11 cellular contexts compared by ENCODE assay signal in genomic region chr4:24642941-24643628, GRCh38. TPM values are rescaled to one million over a fixed set of nuclear protein-coding genes. Genes with fewer than 3 reads are reported as not detected.
DNase-seq lines count a peak whose midpoint lies in the region; ATAC-seq, FAIRE-seq and TF ChIP-seq lines count a peak whose summit lies in the region.
"Had no signal": no experiment of that assay in that cellular context is flagged by ENCODE, and none has a peak within 500 bp of the region (broad histone marks: within the 10 kb centered on the region; RNA-seq: fewer than 3 reads in every experiment).

No MANE protein-coding gene starts in this region.

- H3K9me3 ChIP-seq in endothelial cell of umbilical vein (replicated peaks; ENCODE audit: control insufficient read depth, insufficient read depth, low read length): no peaks in the 10 kb centered on the region
- H3K9me3 ChIP-seq in CD8-positive, alpha-beta memory T cell (ENCODE audit: low read length): no peaks in the 10 kb centered on the region
- H3K9me3 ChIP-seq: neutrophil had no signal

- no peak overlapping the region for H2AFZ ChIP-seq in endothelial cell of umbilical vein (ENCODE audit: low read depth, low read length)

- peak; percentile 66 for FAIRE-seq in endothelial cell of umbilical vein (lab: Jason Lieb, UNC)

- peak overlapping the region; percentile 4 for H3K4me2 ChIP-seq in endothelial cell of umbilical vein (ENCODE audit: insufficient read depth, low read length)

- TF ChIP-seq POLR2A in endothelial cell of umbilical vein (IDR thresholded peaks at IDR 0.05; ENCODE audit: low read depth, low read length): no peak

- H4K20me1 ChIP-seq in endothelial cell of umbilical vein (replicated peaks; ENCODE audit: control insufficient read depth, extremely low read depth, insufficient read depth, low read length): no peaks in the 10 kb centered on the region

- H3K27ac Mint-ChIP-seq in CD8-positive, alpha-beta memory T cell: no peak overlapping the region

- no peaks in the 10 kb centered on the region for H3K9me1 ChIP-seq in endothelial cell of umbilical vein (replicated peaks; ENCODE audit: control insufficient read depth, extremely low read depth, insufficient read depth, low read length)

- H3K4me1 ChIP-seq in endothelial cell of umbilical vein (ENCODE audit: control insufficient read depth, extremely low read depth, insufficient read depth, low read length): peaks cover 18% of the 10 kb centered on the region
- no peaks in the 10 kb centered on the region for H3K4me1 ChIP-seq in CD8-positive, alpha-beta memory T cell (ENCODE audit: insufficient read depth, low read length)

- H3K4me3 Mint-ChIP-seq in CD8-positive, alpha-beta memory T cell: no peak overlapping the region

- intact Hi-C loops in endothelial cell of umbilical vein (cut with micrococcal nuclease): loop anchor here (1.0 kb wide), 1 partner anchor 59 kb away; the partner anchor contains the start of gene DHX15

- H3K79me2 ChIP-seq in endothelial cell of umbilical vein (ENCODE audit: control insufficient read depth, insufficient read depth, low read length): no peaks in the 10 kb centered on the region

- no peaks in the 10 kb centered on the region for H3K9me3 Mint-ChIP-seq in CD8-positive, alpha-beta memory T cell

- ATAC-seq in GM18511 (IDR thresholded peaks at IDR 0.05; ENCODE audit: unreplicated experiment) (peak; percentile 85), HG03442 (IDR thresholded peaks at IDR 0.05; ENCODE audit: unreplicated experiment) (peak; percentile 63), GM21576 (IDR thresholded peaks at IDR 0.05; ENCODE audit: unreplicated experiment) (no peak)

- BruUV-seq in endothelial cell of umbilical vein (replicated peaks; lab: Mats Ljungman, UMichigan): no TSS peak

- peaks cover 2 to 3% of the 10 kb centered on the region in 2 experiments for H3K27me3 ChIP-seq in endothelial cell of umbilical vein (ENCODE audit: control insufficient read depth in 2 of 2, insufficient read depth in 2 of 2, low read length in 2 of 2)
- H3K27me3 ChIP-seq in CD8-positive, alpha-beta memory T cell (ENCODE audit: insufficient read depth, low read length, poor library complexity, severe bottlenecking): no peaks in the 10 kb centered on the region

- no peaks in the 10 kb centered on the region for H3K4me1 Mint-ChIP-seq in CD8-positive, alpha-beta memory T cell

- H3K27ac ChIP-seq in endothelial cell of umbilical vein (ENCODE audit: insufficient read depth, low read depth, low read length): peak overlapping the region; percentile 35
- no peak overlapping the region for H3K27ac ChIP-seq in CD8-positive, alpha-beta memory T cell (ENCODE audit: low read depth, low read length)
- H3K27ac ChIP-seq: neutrophil had no signal

- no peak for TF ChIP-seq CTCF in endothelial cell of umbilical vein (IDR thresholded peaks at IDR 0.05; ENCODE audit: extremely low read depth in 1 of 2, insufficient read depth in 1 of 2, low read depth in 1 of 2, low read length in 2 of 2)

- H3K9ac ChIP-seq in endothelial cell of umbilical vein (replicated peaks; ENCODE audit: extremely low read depth, insufficient read depth, low read length): no peak overlapping the region

- H3K4me3 ChIP-seq in endothelial cell of umbilical vein (replicated peaks in 1 of 3; ENCODE audit: insufficient read depth in 1 of 3, low read depth in 1 of 3, low read length in 3 of 3): no peak overlapping the region
- H3K4me3 ChIP-seq in CD8-positive, alpha-beta memory T cell (ENCODE audit: low read length): no peak overlapping the region

- H3K36me3 ChIP-seq in endothelial cell of umbilical vein (ENCODE audit: control insufficient read depth in 2 of 2, extremely low read depth in 1 of 2, insufficient read depth in 2 of 2, low read length in 2 of 2): no peaks in the 10 kb centered on the region
- H3K36me3 ChIP-seq in CD8-positive, alpha-beta memory T cell (ENCODE audit: insufficient read depth, low read length): no peaks in the 10 kb centered on the region
- H3K36me3 ChIP-seq: neutrophil had no signal

- H3K27me3 Mint-ChIP-seq in CD8-positive, alpha-beta memory T cell: peaks cover 8 to 10% of the 10 kb centered on the region in 2 donors

- no peaks in the 10 kb centered on the region for H3K36me3 Mint-ChIP-seq in CD8-positive, alpha-beta memory T cell

- POLR2A ChIA-PET in endothelial cell of umbilical vein (lab: Charles Lee): interaction anchor here (0.9 kb wide), 1 partner anchor 337 kb away, joined by 3 read pairs; no protein-coding TSS in a partner anchor
- POLR2A ChIA-PET in CD8-positive, alpha-beta memory T cell (lab: Charles Lee): no interaction called here

- DNase-seq in endothelial cell of umbilical vein (ENCODE audit: low read depth, low spot score) (no peak), myocyte (ENCODE audit: low read depth) (peak; percentile 13), iPS-NIHi11 (ENCODE audit: low spot score) (no peak), NCI-H748 (lab: John Stamatoyannopoulos, UW; ENCODE audit: unreplicated experiment) (no peak)
- DNase-seq in CD8-positive, alpha-beta memory T cell: no peak
- DNase-seq: H7, NCI-H526 treated with DMSO at 0.1 percent for 48 hours had no signal

- CTCF ChIA-PET in endothelial cell of umbilical vein (lab: Charles Lee): interaction anchor here (1.1 kb wide), 1 partner anchor 44 kb away, joined by 3 read pairs; no protein-coding TSS in a partner anchor
- CTCF ChIA-PET in CD8-positive, alpha-beta memory T cell (lab: Charles Lee): no interaction called here

- dilution Hi-C loops in endothelial cell of umbilical vein (cut with MboI; ENCODE audit: extremely low pct_ligation_motif_present, low sequenced_read_pairs): no loop called here

TF ChIP-seq in endothelial cell of umbilical vein, 7 proteins besides CTCF, POLR2A, EP300 and RAD21:
- TF ChIP-seq FOS (IDR thresholded peaks at IDR 0.05; ENCODE audit: borderline replicate concordance, insufficient read depth, low read length) (peak; percentile 60), POLR2AphosphoS5 (IDR thresholded peaks at IDR 0.05; ENCODE audit: insufficient read depth, low read depth, low read length) (no peak), MYC (IDR thresholded peaks at IDR 0.05; ENCODE audit: low read depth, low read length) (no peak), GATA2 (IDR thresholded peaks at IDR 0.05; ENCODE audit: insufficient read depth, insufficient read length, low read depth, low read length) (peak; percentile 57), JUN (IDR thresholded peaks at IDR 0.05; ENCODE audit: borderline replicate concordance, insufficient read depth, insufficient read length, low read depth) (no peak), EZH2 (IDR thresholded peaks at IDR 0.05; ENCODE audit: borderline replicate concordance, low read depth, low read length, severe bottlenecking) (no peak), MAX (IDR thresholded peaks at IDR 0.05; ENCODE audit: insufficient read depth, insufficient read length) (no peak)

RNA-seq across cellular contexts. Expression of gene DHX15, which starts 58.7 kb away (rescaled TPM):
- total RNA-seq in endothelial cell of umbilical vein: 148 and 152 TPM in 2 replicates
- polyA plus RNA-seq in endothelial cell of umbilical vein: 57.9 and 72.3 TPM in 2 replicates
- 70.0 and 71.1 TPM in 2 replicates for polyA plus RNA-seq in endothelial cell of umbilical vein (2011; cell fraction: cytosol; rRNA removed)
- 227 and 296 TPM in 2 replicates for polyA plus RNA-seq in endothelial cell of umbilical vein (2011; cell fraction: nucleus; rRNA removed)
- polyA plus RNA-seq in endothelial cell of umbilical vein (2012): 91.7 and 146 TPM in 2 replicates
- 187 and 196 TPM in 2 replicates for polyA minus RNA-seq in endothelial cell of umbilical vein
- 68.2 TPM for polyA minus RNA-seq in endothelial cell of umbilical vein (2011; cell fraction: cytosol; rRNA and poly(A)+ RNA removed)
- polyA minus RNA-seq in endothelial cell of umbilical vein (2011; cell fraction: nucleus; rRNA and poly(A)+ RNA removed): 278 and 367 TPM in 2 replicates
- total RNA-seq in myocyte: 100 and 104 TPM in 2 replicates
- 45.2 TPM for polyA plus RNA-seq in myocyte (2012)
- 100 to 1,000 TPM; 207 to 209 TPM for total RNA-seq in CD8-positive, alpha-beta memory T cell
- 54.8 TPM for polyA plus RNA-seq in CD8-positive, alpha-beta memory T cell
